In genomic region chr1:150615346-150616201, GRCh38 we compare ENCODE assay signal across 10 cellular contexts. TPM values are rescaled to one million over a fixed set of nuclear protein-coding genes. Genes with fewer than 3 reads are reported as not detected.
DNase-seq lines count a peak whose midpoint lies in the region; ATAC-seq and TF ChIP-seq lines count a peak whose summit lies in the region.
"Had no signal": no experiment of that assay in that cellular context is flagged by ENCODE, and none has a peak within 500 bp of the region (broad histone marks: within the 10 kb centered on the region; RNA-seq: fewer than 3 reads in every experiment).

No MANE protein-coding gene starts in this region.

- no peaks in the 10 kb centered on the region for H3K27me3 Mint-ChIP-seq in activated CD4-positive, alpha-beta T cell treated with anti-CD3 and anti-CD28 coated beads, Interleukin-2, amount 10 ng/mL, durations not matched to agents 7 days and 5 days
- no peaks in the 10 kb centered on the region for H3K27me3 Mint-ChIP-seq in endodermal cell (ENCODE audit: insufficient read depth)
- H3K27me3 Mint-ChIP-seq in stimulated activated naive CD8-positive, alpha-beta T cell treated with anti-CD3 and anti-CD28 coated beads, Interleukin-15, Interleukin-2, amounts not matched to agents 100 ng/mL and 50 ng/mL, for 24 hours = no peaks in the 10 kb centered on the region

- H3K36me3 Mint-ChIP-seq in activated CD4-positive, alpha-beta T cell treated with anti-CD3 and anti-CD28 coated beads, Interleukin-2, amount 10 ng/mL, durations not matched to agents 7 days and 5 days (ENCODE audit: low read depth) = peaks cover 52% of the 10 kb centered on the region
- peaks cover 76% of the 10 kb centered on the region for H3K36me3 Mint-ChIP-seq in endodermal cell (ENCODE audit: low read depth)
- H3K36me3 Mint-ChIP-seq in stimulated activated naive CD8-positive, alpha-beta T cell treated with anti-CD3 and anti-CD28 coated beads, Interleukin-15, Interleukin-2, amounts not matched to agents 100 ng/mL and 50 ng/mL, for 24 hours (ENCODE audit: low read depth) = peaks cover 69% of the 10 kb centered on the region

- H3K9me3 ChIP-seq in RWPE2 (ENCODE audit: severe bottlenecking) (no peaks in the 10 kb centered on the region), endodermal cell (ENCODE audit: control insufficient read depth, low read length) (no peaks in the 10 kb centered on the region), smooth muscle cell (replicated peaks; ENCODE audit: low read depth) (no peaks in the 10 kb centered on the region)

- no peaks in the 10 kb centered on the region for H3K27me3 ChIP-seq in RWPE2 (ENCODE audit: insufficient read depth, poor library complexity, severe bottlenecking)
- H3K27me3 ChIP-seq in endodermal cell (ENCODE audit: control insufficient read depth, insufficient read depth, low read length, poor library complexity, severe bottlenecking) = no peaks in the 10 kb centered on the region
- H3K27me3 ChIP-seq in smooth muscle cell (ENCODE audit: low read depth) = no peaks in the 10 kb centered on the region

- peaks cover 46% of the 10 kb centered on the region for H3F3A ChIP-seq in smooth muscle cell (ENCODE audit: low read depth)

- H3K27ac ChIP-seq in RWPE2 (ENCODE audit: poor library complexity, severe bottlenecking) (peak overlapping the region; percentile 98), endodermal cell (ENCODE audit: low read depth, low read length) (no peak overlapping the region), smooth muscle cell (ENCODE audit: low read depth) (no peak overlapping the region)

- ATAC-seq in RWPE2 (ENCODE audit: low read depth) (no peak), HG02885 (IDR thresholded peaks at IDR 0.05; ENCODE audit: poor library complexity, unreplicated experiment) (no peak)

- H3K4me3 Mint-ChIP-seq in activated CD4-positive, alpha-beta T cell treated with anti-CD3 and anti-CD28 coated beads, Interleukin-2, amount 10 ng/mL, durations not matched to agents 7 days and 5 days = no peak overlapping the region
- no peak overlapping the region for H3K4me3 Mint-ChIP-seq in endodermal cell
- peak overlapping the region; percentile 54 for H3K4me3 Mint-ChIP-seq in stimulated activated naive CD8-positive, alpha-beta T cell treated with anti-CD3 and anti-CD28 coated beads, Interleukin-15, Interleukin-2, amounts not matched to agents 100 ng/mL and 50 ng/mL, for 24 hours

- no peak for DNase-seq in activated CD4-positive, alpha-beta T cell treated with anti-CD3 and anti-CD28 coated beads, Interleukin-2, amount 10 ng/mL, durations not matched to agents 7 days and 5 days
- DNase-seq in activated CD4-positive, alpha-beta T cell treated with anti-CD3 and anti-CD28 coated beads for 4 hours = no peak
- DNase-seq in RWPE2 (ENCODE audit: low spot score) = no peak
- no peak for DNase-seq in endodermal cell
- DNase-seq in smooth muscle cell (lab: John Stamatoyannopoulos, UW; ENCODE audit: unreplicated experiment) = no peak
- DNase-seq in NCI-H510A treated with DMSO at 0.1 percent for 48 hours (lab: John Stamatoyannopoulos, UW) = no peak
- DNase-seq: activated gamma-delta T cell, NCI-H1048 had no signal

- H3K4me3 ChIP-seq in RWPE2 (ENCODE audit: severe bottlenecking) (no peak overlapping the region), endodermal cell (ENCODE audit: low read length) (no peak overlapping the region), smooth muscle cell (no peak overlapping the region)

- H3K4me1 ChIP-seq in RWPE2 (ENCODE audit: insufficient read depth, poor library complexity, severe bottlenecking) = peaks cover 52% of the 10 kb centered on the region
- H3K4me1 ChIP-seq in endodermal cell (ENCODE audit: control insufficient read depth, insufficient read depth, low read length) = peaks cover 4% of the 10 kb centered on the region
- H3K4me1 ChIP-seq in smooth muscle cell (ENCODE audit: low read depth) = peaks cover 10% of the 10 kb centered on the region

- H3K36me3 ChIP-seq in RWPE2 (ENCODE audit: low read depth) = peaks cover 71% of the 10 kb centered on the region
- peaks cover 93% of the 10 kb centered on the region for H3K36me3 ChIP-seq in endodermal cell (ENCODE audit: control insufficient read depth, insufficient read depth, low read length)
- H3K36me3 ChIP-seq in smooth muscle cell (ENCODE audit: low read depth) = no peaks in the 10 kb centered on the region

- no peak overlapping the region for H2AFZ ChIP-seq in smooth muscle cell (ENCODE audit: low read depth)

- H3K27ac Mint-ChIP-seq in activated CD4-positive, alpha-beta T cell treated with anti-CD3 and anti-CD28 coated beads, Interleukin-2, amount 10 ng/mL, durations not matched to agents 7 days and 5 days = peak overlapping the region; percentile 79
- peak overlapping the region; percentile 10 for H3K27ac Mint-ChIP-seq in endodermal cell
- peak overlapping the region; percentile 87 for H3K27ac Mint-ChIP-seq in stimulated activated naive CD8-positive, alpha-beta T cell treated with anti-CD3 and anti-CD28 coated beads, Interleukin-15, Interleukin-2, amounts not matched to agents 100 ng/mL and 50 ng/mL, for 24 hours

- H3K4me1 Mint-ChIP-seq in activated CD4-positive, alpha-beta T cell treated with anti-CD3 and anti-CD28 coated beads, Interleukin-2, amount 10 ng/mL, durations not matched to agents 7 days and 5 days = peaks cover 69% of the 10 kb centered on the region
- H3K4me1 Mint-ChIP-seq in endodermal cell = peaks cover 8% of the 10 kb centered on the region
- H3K4me1 Mint-ChIP-seq in stimulated activated naive CD8-positive, alpha-beta T cell treated with anti-CD3 and anti-CD28 coated beads, Interleukin-15, Interleukin-2, amounts not matched to agents 100 ng/mL and 50 ng/mL, for 24 hours (ENCODE audit: low read depth) = peaks cover 65% of the 10 kb centered on the region

- H3K79me2 ChIP-seq in smooth muscle cell (ENCODE audit: low read depth) = peaks cover 3% of the 10 kb centered on the region

- H3K9ac ChIP-seq in endodermal cell (ENCODE audit: extremely low read depth, low read length, poor library complexity, severe bottlenecking) (no peak overlapping the region), smooth muscle cell (ENCODE audit: low read depth) (no peak overlapping the region)

- peaks cover 11% of the 10 kb centered on the region for H4K20me1 ChIP-seq in smooth muscle cell (ENCODE audit: low read depth)

- H3K4me2 ChIP-seq in smooth muscle cell = no peak overlapping the region

- TF ChIP-seq CTCF in RWPE2 (IDR thresholded peaks at IDR 0.05; ENCODE audit: poor library complexity, severe bottlenecking) (no peak), endodermal cell (conservative IDR thresholded peaks at IDR 0.05) (no peak), smooth muscle cell (IDR thresholded peaks at IDR 0.05; ENCODE audit: borderline replicate concordance, insufficient read depth, poor library complexity, severe bottlenecking) (no peak)

- CTCF ChIA-PET in activated CD4-positive, alpha-beta T cell treated with anti-CD3 and anti-CD28 coated beads, Interleukin-2, amount 10 ng/mL, durations not matched to agents 7 days and 5 days (lab: Charles Lee) = interaction anchor here (0.6 to 2.0 kb wide), 6 partner anchors 11 to 56 kb away, joined by 3 to 9 read pairs (median 5); partner anchors contain the start of genes ENSA and MCL1

- H3K9me3 Mint-ChIP-seq in activated CD4-positive, alpha-beta T cell treated with anti-CD3 and anti-CD28 coated beads, Interleukin-2, amount 10 ng/mL, durations not matched to agents 7 days and 5 days = no peaks in the 10 kb centered on the region
- no peaks in the 10 kb centered on the region for H3K9me3 Mint-ChIP-seq in endodermal cell
- no peaks in the 10 kb centered on the region for H3K9me3 Mint-ChIP-seq in stimulated activated naive CD8-positive, alpha-beta T cell treated with anti-CD3 and anti-CD28 coated beads, Interleukin-15, Interleukin-2, amounts not matched to agents 100 ng/mL and 50 ng/mL, for 24 hours

- POLR2A ChIA-PET in activated CD4-positive, alpha-beta T cell treated with anti-CD3 and anti-CD28 coated beads, Interleukin-2, amount 10 ng/mL, durations not matched to agents 7 days and 5 days (lab: Charles Lee) = interaction anchor here (0.7 to 1.3 kb wide), 2 partner anchors 36 to 39 kb away, joined by 4 to 5 read pairs; partner anchors contain the start of gene MCL1

- WGBS in endodermal cell (ENCODE audit: insufficient coverage in 1 of 2, insufficient read length in 1 of 2), 2 experiments = 94 to 95% methylated on average over 12 of the region's 12 CpGs
- WGBS in smooth muscle cell (ENCODE audit: low lambda C conversion rate) = 91% methylated on average over 12 of the region's 12 CpGs

RNA-seq across cellular contexts. Expression of gene ENSA, which starts 13.8 kb away (rescaled TPM):
- 100 to 1,000 TPM; 192 to 193 TPM for total RNA-seq in activated CD4-positive, alpha-beta T cell treated with anti-CD3 and anti-CD28 coated beads, Interleukin-2, amount 10 ng/mL, durations not matched to agents 7 days and 5 days
- total RNA-seq in endodermal cell (100 to 1,000 TPM; 266 to 364 TPM), smooth muscle cell (63.5 and 66.3 TPM in 2 replicates)
- 140 TPM for polyA plus RNA-seq in endodermal cell (2013, experiment 1 of 2)
- polyA plus RNA-seq in endodermal cell (2013, experiment 2 of 2) = 146 TPM
- polyA plus RNA-seq in smooth muscle cell = 31.3 and 54.7 TPM in 2 replicates

RNA-seq across cellular contexts. Expression of gene MCL1, which starts 36.2 kb away (rescaled TPM):
- 100 to 1,000 TPM; 260 to 311 TPM for total RNA-seq in activated CD4-positive, alpha-beta T cell treated with anti-CD3 and anti-CD28 coated beads, Interleukin-2, amount 10 ng/mL, durations not matched to agents 7 days and 5 days
- 100 to 1,000 TPM; 133 to 173 TPM for total RNA-seq in endodermal cell
- 132 TPM for polyA plus RNA-seq in endodermal cell (2013, experiment 1 of 2)
- 134 TPM for polyA plus RNA-seq in endodermal cell (2013, experiment 2 of 2)
- 519 and 630 TPM in 2 replicates for total RNA-seq in smooth muscle cell
- 224 and 247 TPM in 2 replicates for polyA plus RNA-seq in smooth muscle cell

Comparison
In these comparisons a context has a peak if more than half of its experiments do, and no peak if none do; other contexts are left out.
1. H3K27ac Mint-ChIP-seq: peak in every context shown above with its lines; median percentile 87 in stimulated activated naive CD8-positive, alpha-beta T cell treated with anti-CD3 and anti-CD28 coated beads, Interleukin-15, Interleukin-2, amounts not matched to agents 100 ng/mL and 50 ng/mL, for 24 hours; 79 in activated CD4-positive, alpha-beta T cell treated with anti-CD3 and anti-CD28 coated beads, Interleukin-2, amount 10 ng/mL, durations not matched to agents 7 days and 5 days; 10 in endodermal cell.